Comparison of ENCODE assay signal across 7 cellular contexts in the genomic region with DNA sequence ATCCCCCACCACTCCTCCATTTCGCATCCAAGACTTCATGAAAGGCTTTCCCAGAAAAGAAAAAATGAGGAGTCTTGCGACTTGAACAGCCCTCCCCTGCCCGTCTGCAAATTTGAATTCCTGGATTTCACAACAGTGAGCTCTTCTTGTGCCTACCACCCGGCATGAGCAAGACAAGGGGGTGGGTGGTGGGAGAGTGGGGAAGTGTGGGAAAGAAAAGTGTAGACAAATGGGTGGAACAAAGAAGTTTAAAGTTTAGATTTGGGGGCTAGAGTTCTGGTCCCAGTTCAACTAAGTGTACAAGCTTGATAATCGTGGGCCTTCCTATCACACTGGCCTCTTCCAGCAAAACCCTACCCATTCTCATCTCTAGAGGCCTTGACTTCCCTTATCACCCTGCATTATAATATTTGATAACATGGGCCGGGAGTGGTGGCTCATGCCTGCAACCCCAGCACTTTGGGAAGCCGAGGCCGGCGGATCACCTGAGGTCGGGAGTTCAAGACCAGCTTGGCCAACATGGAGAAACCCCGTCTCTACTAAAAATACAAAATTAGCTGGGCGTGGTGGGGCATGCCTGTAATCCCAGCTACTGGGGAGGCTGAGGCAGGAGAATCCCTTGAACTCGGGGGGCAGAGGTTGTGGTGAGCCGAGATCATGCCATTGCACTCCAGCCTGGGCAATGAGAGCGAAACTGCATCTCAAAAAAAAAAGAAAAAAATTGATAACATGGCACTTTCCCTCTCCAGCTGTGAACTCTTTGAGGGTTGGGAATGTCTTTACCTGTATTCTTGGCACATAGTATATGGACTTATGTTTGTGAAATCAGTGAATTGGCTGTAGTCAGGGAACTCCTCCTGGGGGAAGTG. TPM values are rescaled to one million over a fixed set of nuclear protein-coding genes. Genes with fewer than 3 reads are reported as not detected.
DNase-seq lines count a peak whose midpoint lies in the region; ATAC-seq and TF ChIP-seq lines count a peak whose summit lies in the region.

No MANE protein-coding gene starts in this region.

- H3K9me3 Mint-ChIP-seq in HFFc6 = no peaks in the 10 kb centered on the region
- H3K9me3 Mint-ChIP-seq in activated CD4-positive, alpha-beta memory T cell treated with anti-CD3 and anti-CD28 coated beads for 36 hours = no peaks in the 10 kb centered on the region
- H3K9me3 Mint-ChIP-seq in stimulated activated memory B cell treated with anti-CD40 and anti-IgM and Interleukin-4, amounts not matched to agents 10 μg/mL and 1 μg/mL and 100 μg/mL, for 72 hours = no peaks in the 10 kb centered on the region

- peak overlapping the region; percentile 79 for H3K27ac Mint-ChIP-seq in HFFc6
- peak overlapping the region; percentile 95 for H3K27ac Mint-ChIP-seq in activated CD4-positive, alpha-beta memory T cell treated with anti-CD3 and anti-CD28 coated beads for 36 hours
- H3K27ac Mint-ChIP-seq in stimulated activated memory B cell treated with anti-CD40 and anti-IgM and Interleukin-4, amounts not matched to agents 10 μg/mL and 1 μg/mL and 100 μg/mL, for 72 hours = peak overlapping the region; percentile 98

- H3K4me3 Mint-ChIP-seq in HFFc6 = peak overlapping the region; percentile 96
- H3K4me3 Mint-ChIP-seq in activated CD4-positive, alpha-beta memory T cell treated with anti-CD3 and anti-CD28 coated beads for 36 hours = peak overlapping the region; percentile 96
- H3K4me3 Mint-ChIP-seq in stimulated activated memory B cell treated with anti-CD40 and anti-IgM and Interleukin-4, amounts not matched to agents 10 μg/mL and 1 μg/mL and 100 μg/mL, for 72 hours = peak overlapping the region; percentile 97

- no peak for ATAC-seq in stimulated activated memory B cell treated with anti-CD40 and anti-IgM and Interleukin-4, amounts not matched to agents 10 μg/mL and 1 μg/mL and 100 μg/mL, for 72 hours
- no peak for ATAC-seq in GM18870 (IDR thresholded peaks at IDR 0.05; ENCODE audit: unreplicated experiment)

- H3K9me2 ChIP-seq in hepatocyte (replicated peaks; ENCODE audit: insufficient read depth) = no peaks in the 10 kb centered on the region

- DNase-seq in HFFc6 (no peak), hepatocyte (ENCODE audit: low spot score) (no peak), RPMI8226 (no peak), DMS 273 (lab: John Stamatoyannopoulos, UW; ENCODE audit: unreplicated experiment) (no peak)
- no peak for DNase-seq in activated CD4-positive, alpha-beta memory T cell treated with anti-CD3 and anti-CD28 coated beads for 36 hours

- TF ChIP-seq CTCF in HFFc6 (IDR thresholded peaks at IDR 0.05) (no peak), hepatocyte (IDR thresholded peaks at IDR 0.05; ENCODE audit: poor library complexity) (no peak)

- peaks cover 34% of the 10 kb centered on the region for H3K4me1 ChIP-seq in hepatocyte (ENCODE audit: insufficient read depth)

- POLR2A ChIA-PET in activated CD4-positive, alpha-beta memory T cell treated with anti-CD3 and anti-CD28 coated beads for 36 hours (lab: Charles Lee) = interaction anchor here (1.0 to 6.0 kb wide), 3 partner anchors 7 to 166 kb away, joined by 3 to 92 read pairs (median 5); partner anchors contain the start of genes APOM, BAG6, HSPA1B and PRRC2A

- H3K36me3 Mint-ChIP-seq in HFFc6 (ENCODE audit: low read depth) = peaks cover 39% of the 10 kb centered on the region
- peaks cover 57% of the 10 kb centered on the region for H3K36me3 Mint-ChIP-seq in activated CD4-positive, alpha-beta memory T cell treated with anti-CD3 and anti-CD28 coated beads for 36 hours
- H3K36me3 Mint-ChIP-seq in stimulated activated memory B cell treated with anti-CD40 and anti-IgM and Interleukin-4, amounts not matched to agents 10 μg/mL and 1 μg/mL and 100 μg/mL, for 72 hours = peaks cover 69% of the 10 kb centered on the region

- peak overlapping the region; percentile 97 for H3K4me2 ChIP-seq in hepatocyte

- H3K79me2 ChIP-seq in hepatocyte = peaks cover 74% of the 10 kb centered on the region

- H3K4me1 Mint-ChIP-seq in HFFc6 (ENCODE audit: low read depth) = peaks cover 62% of the 10 kb centered on the region
- peaks cover 71% of the 10 kb centered on the region for H3K4me1 Mint-ChIP-seq in activated CD4-positive, alpha-beta memory T cell treated with anti-CD3 and anti-CD28 coated beads for 36 hours (ENCODE audit: low read depth)
- peaks cover 87% of the 10 kb centered on the region for H3K4me1 Mint-ChIP-seq in stimulated activated memory B cell treated with anti-CD40 and anti-IgM and Interleukin-4, amounts not matched to agents 10 μg/mL and 1 μg/mL and 100 μg/mL, for 72 hours

- WGBS in hepatocyte (ENCODE audit: low lambda C conversion rate, missing lambda C conversion rate) = 69% methylated on average over 15 of the region's 15 CpGs

- H2AFZ ChIP-seq in hepatocyte = peak overlapping the region; percentile 45

- no peaks in the 10 kb centered on the region for H3K9me3 ChIP-seq in hepatocyte (ENCODE audit: low read depth)

- H4K20me1 ChIP-seq in hepatocyte (ENCODE audit: insufficient read depth, poor library complexity, severe bottlenecking) = peaks cover 13% of the 10 kb centered on the region

- H3K27me3 Mint-ChIP-seq in HFFc6 (ENCODE audit: insufficient read depth) = peaks cover 4% of the 10 kb centered on the region
- H3K27me3 Mint-ChIP-seq in activated CD4-positive, alpha-beta memory T cell treated with anti-CD3 and anti-CD28 coated beads for 36 hours = no peaks in the 10 kb centered on the region
- no peaks in the 10 kb centered on the region for H3K27me3 Mint-ChIP-seq in stimulated activated memory B cell treated with anti-CD40 and anti-IgM and Interleukin-4, amounts not matched to agents 10 μg/mL and 1 μg/mL and 100 μg/mL, for 72 hours

- intact Hi-C loops in activated CD4-positive, alpha-beta memory T cell treated with anti-CD3 and anti-CD28 coated beads for 36 hours (cut with micrococcal nuclease) = loop anchor here (1.0 kb wide), 1 partner anchor 9 kb away; the partner anchor contains the start of gene BAG6

- CTCF ChIA-PET in activated CD4-positive, alpha-beta memory T cell treated with anti-CD3 and anti-CD28 coated beads for 36 hours (lab: Charles Lee) = interaction anchor here (1.6 kb wide), 1 partner anchor 9 kb away, joined by 10 read pairs; the partner anchor contains the start of gene BAG6

- peak overlapping the region; percentile 89 for H3K27ac ChIP-seq in hepatocyte

- no peaks in the 10 kb centered on the region for H3K27me3 ChIP-seq in hepatocyte

- H3K4me3 ChIP-seq in hepatocyte = peak overlapping the region; percentile 55

- no peaks in the 10 kb centered on the region for H3K36me3 ChIP-seq in hepatocyte (replicated peaks; ENCODE audit: insufficient read depth, low read depth)

RNA-seq across cellular contexts. Expression of gene C6orf47, which starts 0.7 kb away (rescaled TPM):
- total RNA-seq in HFFc6 (2021; fragmentation: NEBNext Ultra II Directional; extraction: Animal tissue kit (Norgen Biotek cat#: 25700)) = 10 to 100 TPM; 13.4 to 16.2 (median 14.9) TPM
- total RNA-seq in activated CD4-positive, alpha-beta memory T cell treated with anti-CD3 and anti-CD28 coated beads for 36 hours = 10 to 100 TPM; 15.8 to 16.9 TPM
- total RNA-seq in hepatocyte = 21.3 and 23.3 TPM in 2 replicates
- 19.8 and 25.4 TPM in 2 replicates for polyA plus RNA-seq in hepatocyte

RNA-seq across cellular contexts. Expression of gene GPANK1, which starts 3.6 kb away (rescaled TPM):
- total RNA-seq in HFFc6 (2021; fragmentation: NEBNext Ultra II Directional; extraction: Animal tissue kit (Norgen Biotek cat#: 25700)) = 10 to 100 TPM; 11.6 to 14.9 (median 13.0) TPM
- total RNA-seq in activated CD4-positive, alpha-beta memory T cell treated with anti-CD3 and anti-CD28 coated beads for 36 hours = 10 to 100 TPM; 31.6 to 32.3 TPM
- 11.5 and 18.1 TPM in 2 replicates for total RNA-seq in hepatocyte
- polyA plus RNA-seq in hepatocyte = 18.5 and 23.8 TPM in 2 replicates

RNA-seq across cellular contexts. Expression of gene CSNK2B, which starts 4.6 kb away (rescaled TPM):
- total RNA-seq in HFFc6 (2021; fragmentation: NEBNext Ultra II Directional; extraction: Animal tissue kit (Norgen Biotek cat#: 25700)) = 100 to 1,000 TPM; 200 to 255 (median 225) TPM
- 100 to 1,000 TPM; 227 to 234 TPM for total RNA-seq in activated CD4-positive, alpha-beta memory T cell treated with anti-CD3 and anti-CD28 coated beads for 36 hours
- 155 and 185 TPM in 2 replicates for total RNA-seq in hepatocyte
- 181 and 202 TPM in 2 replicates for polyA plus RNA-seq in hepatocyte

RNA-seq across cellular contexts. Expression of gene APOM, which starts 5.5 kb away (rescaled TPM):
- 1 to 10 TPM; 2.4 to 4.3 (median 2.8) TPM for total RNA-seq in HFFc6 (2021; fragmentation: NEBNext Ultra II Directional; extraction: Animal tissue kit (Norgen Biotek cat#: 25700))
- 1 to 10 TPM; 2.9 to 3.1 TPM for total RNA-seq in activated CD4-positive, alpha-beta memory T cell treated with anti-CD3 and anti-CD28 coated beads for 36 hours
- total RNA-seq in hepatocyte = 9.3 and 10.4 TPM in 2 replicates
- polyA plus RNA-seq in hepatocyte = 28.2 and 40.7 TPM in 2 replicates

RNA-seq across cellular contexts. Expression of gene LY6G5B, which starts 8.5 kb away (rescaled TPM):
- total RNA-seq in HFFc6 (2021; fragmentation: NEBNext Ultra II Directional; extraction: Animal tissue kit (Norgen Biotek cat#: 25700)) = 1 to 10 TPM; 4.6 to 6.0 (median 5.3) TPM
- 10 to 100 TPM in 1 of 2 experiments, 1 to 10 TPM in 1; 9.2 to 11.6 TPM for total RNA-seq in activated CD4-positive, alpha-beta memory T cell treated with anti-CD3 and anti-CD28 coated beads for 36 hours
- 2.2 and 5.3 TPM in 2 replicates for total RNA-seq in hepatocyte
- polyA plus RNA-seq in hepatocyte = 14.9 and 18.9 TPM in 2 replicates
